Comparison of ENCODE assay signal across 8 cellular contexts in genomic region chr6:116450769-116451740, GRCh38. TPM values are rescaled to one million over a fixed set of nuclear protein-coding genes. Genes with fewer than 3 reads are reported as not detected.
A peak's percentile ranks its signal among the peaks of the same experiment; 100 is the strongest.
DNase-seq lines count a peak whose midpoint lies in the region; ATAC-seq and TF ChIP-seq lines count a peak whose summit lies in the region.

No MANE protein-coding gene starts in this region.

- TF ChIP-seq POLR2A in upper lobe of left lung (IDR thresholded peaks at IDR 0.05) (no peak), ovary (IDR thresholded peaks at IDR 0.05) (no peak)

- no peaks in the 10 kb centered on the region for H3K9me3 ChIP-seq in upper lobe of left lung
- H3K9me3 ChIP-seq in ovary: no peaks in the 10 kb centered on the region

- peak; percentile 78 for DNase-seq in CD1c-positive myeloid dendritic cell (ENCODE audit: extremely low spot score)
- DNase-seq in UCSD-AML1 (lab: John Stamatoyannopoulos, UW; ENCODE audit: unreplicated experiment): peak; percentile 58
- peak in 1 of 2 donors; percentile 69 for DNase-seq in upper lobe of left lung
- no peak for DNase-seq in NCI-H187 (lab: John Stamatoyannopoulos, UW)
- DNase-seq in ovary: no peak
- no peak for DNase-seq in posterior vena cava (ENCODE audit: low spot score)

- 67 to 74% methylated on average over 9 of the region's 9 CpGs for WGBS in upper lobe of left lung, 2 donors
- WGBS in ovary, 3 donors: 78 to 82% (median 82%) methylated on average over 9 of the region's 9 CpGs

- no peak for TF ChIP-seq EP300 in upper lobe of left lung (IDR thresholded peaks at IDR 0.05)
- TF ChIP-seq EP300 in ovary (IDR thresholded peaks at IDR 0.05): no peak

- peak; percentile 85 for ATAC-seq in GM19372 (IDR thresholded peaks at IDR 0.05; ENCODE audit: low read depth, unreplicated experiment)
- peak; percentile 63 for ATAC-seq in HG03196 (IDR thresholded peaks at IDR 0.05; ENCODE audit: unreplicated experiment)
- ATAC-seq in upper lobe of left lung (ENCODE audit: low FRiP score in 2 of 2): peak; percentile 55 to 59

- intact Hi-C loops in ovary (cut with DNase I): no loop called here
- intact Hi-C loops in posterior vena cava (cut with DNase I): no loop called here

- H3K27me3 ChIP-seq in upper lobe of left lung: no peaks in the 10 kb centered on the region
- H3K27me3 ChIP-seq in ovary: no peaks in the 10 kb centered on the region

- H3K27ac ChIP-seq in upper lobe of left lung: peak overlapping the region in 1 of 4 donors; percentile 11
- H3K27ac ChIP-seq in ovary: no peak overlapping the region

- H3K4me1 ChIP-seq in upper lobe of left lung: peaks cover 9 to 19% (median 13%) of the 10 kb centered on the region in 4 donors
- no peaks in the 10 kb centered on the region for H3K4me1 ChIP-seq in ovary (ENCODE audit: insufficient read depth)

- no peak for TF ChIP-seq CTCF in upper lobe of left lung (IDR thresholded peaks at IDR 0.05)
- no peak for TF ChIP-seq CTCF in ovary (IDR thresholded peaks at IDR 0.05)

- H3K36me3 ChIP-seq in upper lobe of left lung (no peaks in the 10 kb centered on the region), ovary (no peaks in the 10 kb centered on the region)

- H3K4me3 ChIP-seq in upper lobe of left lung (no peak overlapping the region), ovary (no peak overlapping the region)

RNA-seq across cellular contexts. Expression of gene CALHM6, which starts 10.1 kb away (rescaled TPM):
- total RNA-seq in upper lobe of left lung (10 to 100 TPM in 1 of 6 donors, 1 to 10 TPM in 3, not detected in 2; 2.7 to 23.0 (median 7.1) TPM), ovary (1 to 10 TPM; 1.6 to 8.5 (median 3.0) TPM), posterior vena cava (1 to 10 TPM; 2.4 to 5.4 TPM)
- polyA plus RNA-seq in ovary: 10 to 100 TPM in 1 of 2 donors, 1 to 10 TPM in 1; 5.2 to 14.0 TPM

Comparison
In these comparisons a context has a peak if more than half of its experiments do, and no peak if none do; other contexts are left out.
1. DNase-seq: peak in CD1c-positive myeloid dendritic cell (single experiment) and UCSD-AML1 (single experiment); none in NCI-H187 (0 of 2), ovary (0 of 5) and posterior vena cava (single experiment).
2. Peak in every context shown above with its lines, with median percentiles within 50 percentile points of each other: ATAC-seq.